3 cellular contexts compared by ENCODE assay signal in the genomic region with DNA sequence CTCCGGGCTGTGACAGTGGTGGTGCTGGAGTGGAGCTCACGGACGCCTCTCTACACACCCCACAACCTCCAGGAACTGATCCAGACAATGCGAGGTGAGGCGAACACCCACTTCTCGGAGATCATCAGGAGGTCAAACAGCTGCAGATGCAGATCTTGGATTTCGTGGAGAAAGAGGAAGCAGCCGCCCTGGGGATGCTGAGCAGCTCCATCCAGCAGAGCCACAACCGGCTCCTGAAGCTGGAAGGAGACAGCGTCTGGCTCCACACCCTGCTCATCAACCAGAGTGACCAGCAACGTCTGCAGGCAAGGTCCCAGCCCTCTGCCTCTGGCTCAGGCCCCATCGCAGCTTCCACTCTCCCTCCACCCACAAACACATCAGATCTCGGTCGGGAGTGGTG.
TF ChIP-seq lines count a peak whose summit lies in the region.

No MANE protein-coding gene starts in this region.

TF ChIP-seq in SK-N-SH, 30 proteins besides CTCF, POLR2A, EP300 and RAD21:
- TF ChIP-seq TEAD4 (IDR thresholded peaks at IDR 0.05; ENCODE audit: borderline replicate concordance, insufficient read depth) (no peak), FOSL2 (IDR thresholded peaks at IDR 0.05; ENCODE audit: borderline replicate concordance, low read depth) (no peak), YY1 (IDR thresholded peaks at IDR 0.05; ENCODE audit: low read depth) (no peak), EZH2phosphoT487 (IDR thresholded peaks at IDR 0.05; ENCODE audit: borderline replicate concordance, low read depth) (no peak), GATA2 (CRISPR knock-in tag; IDR thresholded peaks at IDR 0.05) (no peak), RXRA (IDR thresholded peaks at IDR 0.05; ENCODE audit: borderline replicate concordance, low read depth) (no peak), FOXJ3 (CRISPR knock-in tag; IDR thresholded peaks at IDR 0.05) (no peak), MEF2A (IDR thresholded peaks at IDR 0.05; ENCODE audit: borderline replicate concordance, low read depth) (no peak), SIN3A (IDR thresholded peaks at IDR 0.05; ENCODE audit: borderline replicate concordance, low read depth, low read length) (no peak), GABPA (IDR thresholded peaks at IDR 0.05; ENCODE audit: low read depth) (no peak), SMC3 (IDR thresholded peaks at IDR 0.05; ENCODE audit: low read depth, low read length) (no peak), NRF1 (IDR thresholded peaks at IDR 0.05; ENCODE audit: low read depth, low read length) (no peak), POLR2AphosphoS5 (IDR thresholded peaks at IDR 0.05; ENCODE audit: low read depth, low read length) (no peak)
- TF ChIP-seq, protein P1, sequence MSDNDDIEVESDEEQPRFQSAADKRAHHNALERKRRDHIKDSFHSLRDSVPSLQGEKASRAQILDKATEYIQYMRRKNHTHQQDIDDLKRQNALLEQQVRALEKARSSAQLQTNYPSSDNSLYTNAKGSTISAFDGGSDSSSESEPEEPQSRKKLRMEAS (IDR thresholded peaks at IDR 0.05; ENCODE audit: low read depth) = no peak
- TF ChIP-seq, protein P2, sequence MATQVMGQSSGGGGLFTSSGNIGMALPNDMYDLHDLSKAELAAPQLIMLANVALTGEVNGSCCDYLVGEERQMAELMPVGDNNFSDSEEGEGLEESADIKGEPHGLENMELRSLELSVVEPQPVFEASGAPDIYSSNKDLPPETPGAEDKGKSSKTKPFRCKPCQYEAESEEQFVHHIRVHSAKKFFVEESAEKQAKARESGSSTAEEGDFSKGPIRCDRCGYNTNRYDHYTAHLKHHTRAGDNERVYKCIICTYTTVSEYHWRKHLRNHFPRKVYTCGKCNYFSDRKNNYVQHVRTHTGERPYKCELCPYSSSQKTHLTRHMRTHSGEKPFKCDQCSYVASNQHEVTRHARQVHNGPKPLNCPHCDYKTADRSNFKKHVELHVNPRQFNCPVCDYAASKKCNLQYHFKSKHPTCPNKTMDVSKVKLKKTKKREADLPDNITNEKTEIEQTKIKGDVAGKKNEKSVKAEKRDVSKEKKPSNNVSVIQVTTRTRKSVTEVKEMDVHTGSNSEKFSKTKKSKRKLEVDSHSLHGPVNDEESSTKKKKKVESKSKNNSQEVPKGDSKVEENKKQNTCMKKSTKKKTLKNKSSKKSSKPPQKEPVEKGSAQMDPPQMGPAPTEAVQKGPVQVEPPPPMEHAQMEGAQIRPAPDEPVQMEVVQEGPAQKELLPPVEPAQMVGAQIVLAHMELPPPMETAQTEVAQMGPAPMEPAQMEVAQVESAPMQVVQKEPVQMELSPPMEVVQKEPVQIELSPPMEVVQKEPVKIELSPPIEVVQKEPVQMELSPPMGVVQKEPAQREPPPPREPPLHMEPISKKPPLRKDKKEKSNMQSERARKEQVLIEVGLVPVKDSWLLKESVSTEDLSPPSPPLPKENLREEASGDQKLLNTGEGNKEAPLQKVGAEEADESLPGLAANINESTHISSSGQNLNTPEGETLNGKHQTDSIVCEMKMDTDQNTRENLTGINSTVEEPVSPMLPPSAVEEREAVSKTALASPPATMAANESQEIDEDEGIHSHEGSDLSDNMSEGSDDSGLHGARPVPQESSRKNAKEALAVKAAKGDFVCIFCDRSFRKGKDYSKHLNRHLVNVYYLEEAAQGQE (IDR thresholded peaks at IDR 0.05; ENCODE audit: low read depth, low read length) = no peak
- TF ChIP-seq, protein P3, sequence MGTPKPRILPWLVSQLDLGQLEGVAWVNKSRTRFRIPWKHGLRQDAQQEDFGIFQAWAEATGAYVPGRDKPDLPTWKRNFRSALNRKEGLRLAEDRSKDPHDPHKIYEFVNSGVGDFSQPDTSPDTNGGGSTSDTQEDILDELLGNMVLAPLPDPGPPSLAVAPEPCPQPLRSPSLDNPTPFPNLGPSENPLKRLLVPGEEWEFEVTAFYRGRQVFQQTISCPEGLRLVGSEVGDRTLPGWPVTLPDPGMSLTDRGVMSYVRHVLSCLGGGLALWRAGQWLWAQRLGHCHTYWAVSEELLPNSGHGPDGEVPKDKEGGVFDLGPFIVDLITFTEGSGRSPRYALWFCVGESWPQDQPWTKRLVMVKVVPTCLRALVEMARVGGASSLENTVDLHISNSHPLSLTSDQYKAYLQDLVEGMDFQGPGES (IDR thresholded peaks at IDR 0.05; ENCODE audit: low read depth, low read length) = no peak

TF ChIP-seq in SK-N-SH treated with all-trans-retinoic acid at 6 μM for 48 hours, 23 proteins besides CTCF, POLR2A, EP300 and RAD21:
- TF ChIP-seq TOX (CRISPR knock-in tag; IDR thresholded peaks at IDR 0.05; ENCODE audit: borderline replicate concordance) (no peak), ZFP3 (CRISPR knock-in tag; IDR thresholded peaks at IDR 0.05) (no peak), ZNF70 (CRISPR knock-in tag; IDR thresholded peaks at IDR 0.05) (no peak), BACH2 (CRISPR knock-in tag; IDR thresholded peaks at IDR 0.05; ENCODE audit: borderline replicate concordance) (no peak), CSDC2 (CRISPR knock-in tag; IDR thresholded peaks at IDR 0.05) (no peak), GLIS3 (CRISPR knock-in tag; IDR thresholded peaks at IDR 0.05) (no peak), OSR1 (CRISPR knock-in tag; IDR thresholded peaks at IDR 0.05) (no peak), ZNF565 (CRISPR knock-in tag; conservative IDR thresholded peaks at IDR 0.05; ENCODE audit: low read depth) (no peak), ZC3H10 (CRISPR knock-in tag; IDR thresholded peaks at IDR 0.05) (no peak), ZNF8 (CRISPR knock-in tag; IDR thresholded peaks at IDR 0.05) (no peak), RARB (CRISPR knock-in tag; IDR thresholded peaks at IDR 0.05) (no peak), ZFP30 (CRISPR knock-in tag; IDR thresholded peaks at IDR 0.05) (no peak)
- TF ChIP-seq, protein P4, sequence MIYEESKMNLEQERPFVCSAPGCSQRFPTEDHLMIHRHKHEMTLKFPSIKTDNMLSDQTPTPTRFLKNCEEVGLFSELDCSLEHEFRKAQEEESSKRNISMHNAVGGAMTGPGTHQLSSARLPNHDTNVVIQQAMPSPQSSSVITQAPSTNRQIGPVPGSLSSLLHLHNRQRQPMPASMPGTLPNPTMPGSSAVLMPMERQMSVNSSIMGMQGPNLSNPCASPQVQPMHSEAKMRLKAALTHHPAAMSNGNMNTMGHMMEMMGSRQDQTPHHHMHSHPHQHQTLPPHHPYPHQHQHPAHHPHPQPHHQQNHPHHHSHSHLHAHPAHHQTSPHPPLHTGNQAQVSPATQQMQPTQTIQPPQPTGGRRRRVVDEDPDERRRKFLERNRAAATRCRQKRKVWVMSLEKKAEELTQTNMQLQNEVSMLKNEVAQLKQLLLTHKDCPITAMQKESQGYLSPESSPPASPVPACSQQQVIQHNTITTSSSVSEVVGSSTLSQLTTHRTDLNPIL (CRISPR knock-in tag; IDR thresholded peaks at IDR 0.05; ENCODE audit: low read depth) = no peak

TF ChIP-seq in PFSK-1, 5 proteins besides CTCF, POLR2A, EP300 and RAD21:
- no peak for TF ChIP-seq TAF1 (IDR thresholded peaks at IDR 0.05; ENCODE audit: borderline replicate concordance, insufficient read depth, low read length)
- TF ChIP-seq POLR2AphosphoS5 (IDR thresholded peaks at IDR 0.05; ENCODE audit: low read depth, low read length) = no peak
- TF ChIP-seq FOXP2 (optimal IDR thresholded peaks at IDR 0.05; ENCODE audit: borderline replicate concordance, extremely low read depth, extremely low read length, insufficient read depth) = peak; percentile 1
- TF ChIP-seq, protein P2 (IDR thresholded peaks at IDR 0.05; ENCODE audit: insufficient read depth in 1 of 2, low read depth in 2 of 2, low read length in 2 of 2) = no peak
- no peak for TF ChIP-seq SIN3A (IDR thresholded peaks at IDR 0.05; ENCODE audit: borderline replicate concordance, insufficient read depth, low read length)
